In the genomic region with DNA sequence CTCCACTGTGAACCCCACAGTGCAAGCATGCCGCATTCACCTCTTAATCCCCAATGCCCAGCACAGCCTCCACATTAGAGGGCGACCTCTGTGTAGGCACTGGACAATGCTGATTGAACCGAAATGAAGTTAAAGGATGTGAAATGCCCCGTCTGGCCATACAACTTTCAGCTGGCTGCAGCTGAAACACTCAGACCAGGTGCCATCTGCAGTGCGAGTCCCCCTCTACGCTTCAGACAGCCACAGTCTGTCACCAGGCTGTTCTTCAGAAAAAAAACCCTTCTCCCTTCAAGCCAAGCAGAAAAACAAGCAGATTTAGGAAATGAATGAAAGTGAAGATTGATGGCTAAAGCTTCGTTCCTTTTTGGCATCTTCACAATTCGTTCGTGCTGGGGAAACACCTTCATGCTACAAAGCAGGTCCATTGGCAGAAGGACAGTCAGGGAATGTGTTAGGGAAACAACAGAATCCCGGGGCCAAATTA, we compare ENCODE assay signal across 16 cellular contexts. TPM values are rescaled to one million over a fixed set of nuclear protein-coding genes. Genes with fewer than 3 reads are reported as not detected.
DNase-seq lines count a peak whose midpoint lies in the region; ATAC-seq and TF ChIP-seq lines count a peak whose summit lies in the region.
"Had no signal": no experiment of that assay in that cellular context is flagged by ENCODE, and none has a peak within 500 bp of the region (broad histone marks: within the 10 kb centered on the region; RNA-seq: fewer than 3 reads in every experiment).

No MANE protein-coding gene starts in this region.

- H3K9me3 ChIP-seq in BLaER1 treated with 17β-estradiol and CSF1 and Interleukin-3, amounts not matched to agents 10 nM and 100 nM (replicated peaks in 1 of 11), result peaks cover 13 to 31% (median 17%) of the 10 kb centered on the region in 11 experiments
- H3K9me3 ChIP-seq in adipocyte (ENCODE audit: control insufficient read depth, low read length), result peaks cover 9% of the 10 kb centered on the region
- H3K9me3 ChIP-seq: BE2C had no signal

- DNase-seq in adipocyte (ENCODE audit: low read depth) (no peak), glutamatergic neuron (no peak), NCI-H748 (lab: John Stamatoyannopoulos, UW; ENCODE audit: unreplicated experiment) (no peak)
- no peak for DNase-seq in stimulated activated naive CD8-positive, alpha-beta T cell treated with anti-CD3 and anti-CD28 coated beads, Interleukin-15, amount 100 ng/mL, for 72 hours
- DNase-seq: BE2C; central memory CD4-positive, alpha-beta T cell; HCEC 1CT; NCI-H2081; PC-9; posterior cingulate gyrus had no signal

- TF ChIP-seq CTCF in glutamatergic neuron (IDR thresholded peaks at IDR 0.05; ENCODE audit: partially characterized antibody, unreplicated experiment), result no peak

- peaks cover 7 to 19% of the 10 kb centered on the region in 2 donors for H3K9me3 Mint-ChIP-seq in stimulated activated naive CD8-positive, alpha-beta T cell treated with anti-CD3 and anti-CD28 coated beads, Interleukin-15, amount 100 ng/mL, for 72 hours
- no peaks in the 10 kb centered on the region for H3K9me3 Mint-ChIP-seq in glutamatergic neuron (ENCODE audit: unreplicated experiment)

- no peak overlapping the region for H3K27ac Mint-ChIP-seq in stimulated activated naive CD8-positive, alpha-beta T cell treated with anti-CD3 and anti-CD28 coated beads, Interleukin-15, amount 100 ng/mL, for 72 hours
- no peak overlapping the region for H3K27ac Mint-ChIP-seq in glutamatergic neuron (ENCODE audit: unreplicated experiment)
- H3K27ac Mint-ChIP-seq: activated T-helper 1 cell treated with anti-CD3 and anti-CD28 coated beads, Interleukin-12 subunit alpha, Interleukin-12 subunit beta, Interleukin-2, Interleukin-4 antibody, amounts not matched to agents 30 ng/mL and 10 ng/mL and 1 ng/mL, durations not matched to agents 14 hours and 24 hours and 36 hours had no signal

- H3K27ac ChIP-seq in BLaER1 treated with 17β-estradiol and CSF1 and Interleukin-3, amounts not matched to agents 10 nM and 100 nM, result peak overlapping the region in 9 of 11 experiments; percentile 53 to 70 (median 56); a peak in 17 of 22 replicates
- H3K27ac ChIP-seq: PC-9, tibial nerve had no signal

- H3K36me3 Mint-ChIP-seq in glutamatergic neuron (ENCODE audit: unreplicated experiment), result peaks cover 9% of the 10 kb centered on the region

- peaks cover 45 to 75% (median 57%) of the 10 kb centered on the region in 10 experiments for H3K4me1 ChIP-seq in BLaER1 treated with 17β-estradiol and CSF1 and Interleukin-3, amounts not matched to agents 10 nM and 100 nM
- peaks cover 21% of the 10 kb centered on the region for H3K4me1 ChIP-seq in adipocyte (ENCODE audit: control insufficient read depth, insufficient read depth, low read length)
- H3K4me1 ChIP-seq: BE2C, tibial nerve had no signal

- H3K4me1 Mint-ChIP-seq in stimulated activated naive CD8-positive, alpha-beta T cell treated with anti-CD3 and anti-CD28 coated beads, Interleukin-15, amount 100 ng/mL, for 72 hours, result peaks cover 60% of the 10 kb centered on the region
- H3K4me1 Mint-ChIP-seq in glutamatergic neuron (ENCODE audit: low read depth, unreplicated experiment), result peaks cover 2% of the 10 kb centered on the region

- no peaks in the 10 kb centered on the region for H4K20me1 ChIP-seq in BLaER1 treated with 17β-estradiol and CSF1 and Interleukin-3, amounts not matched to agents 10 nM and 100 nM

- ATAC-seq in GM19043 (IDR thresholded peaks at IDR 0.05; ENCODE audit: low read depth, unreplicated experiment) (peak; percentile 49), HG02938 (IDR thresholded peaks at IDR 0.05; ENCODE audit: unreplicated experiment) (peak; percentile 36), HG03135 (IDR thresholded peaks at IDR 0.05; ENCODE audit: unreplicated experiment) (no peak)
- no peak for ATAC-seq in stimulated activated naive CD8-positive, alpha-beta T cell treated with anti-CD3 and anti-CD28 coated beads, Interleukin-15, amount 100 ng/mL, for 72 hours

- peak overlapping the region in 1 of 10 experiments; percentile 16; a peak in 1 of 20 replicates for H3K4me3 ChIP-seq in BLaER1 treated with 17β-estradiol and CSF1 and Interleukin-3, amounts not matched to agents 10 nM and 100 nM
- H3K4me3 ChIP-seq in adipocyte (ENCODE audit: low read length), result no peak overlapping the region
- H3K4me3 ChIP-seq: PC-9, tibial nerve had no signal

- H3K4me3 Mint-ChIP-seq in stimulated activated naive CD8-positive, alpha-beta T cell treated with anti-CD3 and anti-CD28 coated beads, Interleukin-15, amount 100 ng/mL, for 72 hours, result peak overlapping the region in 1 of 2 donors; percentile 27
- H3K4me3 Mint-ChIP-seq in glutamatergic neuron (ENCODE audit: unreplicated experiment), result no peak overlapping the region
- H3K4me3 Mint-ChIP-seq: activated T-helper 1 cell treated with anti-CD3 and anti-CD28 coated beads, Interleukin-12 subunit alpha, Interleukin-12 subunit beta, Interleukin-2, Interleukin-4 antibody, amounts not matched to agents 30 ng/mL and 10 ng/mL and 1 ng/mL, durations not matched to agents 14 hours and 24 hours and 36 hours had no signal

- no peaks in the 10 kb centered on the region for H3K27me3 Mint-ChIP-seq in stimulated activated naive CD8-positive, alpha-beta T cell treated with anti-CD3 and anti-CD28 coated beads, Interleukin-15, amount 100 ng/mL, for 72 hours
- H3K27me3 Mint-ChIP-seq in glutamatergic neuron (ENCODE audit: unreplicated experiment), result no peaks in the 10 kb centered on the region

- H3K4me2 ChIP-seq in BLaER1 treated with 17β-estradiol and CSF1 and Interleukin-3, amounts not matched to agents 10 nM and 100 nM, result peak overlapping the region; percentile 24 to 88 (median 58)
- H3K4me2 ChIP-seq: PC-9 had no signal

- peak overlapping the region in 4 of 11 experiments; percentile 2 to 46 (median 29); a peak in 4 of 22 replicates for H3K9ac ChIP-seq in BLaER1 treated with 17β-estradiol and CSF1 and Interleukin-3, amounts not matched to agents 10 nM and 100 nM
- peak overlapping the region; percentile 48 for H3K9ac ChIP-seq in adipocyte (ENCODE audit: low read length)

- H3K36me3 ChIP-seq in BLaER1 treated with 17β-estradiol and CSF1 and Interleukin-3, amounts not matched to agents 10 nM and 100 nM, result no peaks in the 10 kb centered on the region
- H3K36me3 ChIP-seq in adipocyte (ENCODE audit: control insufficient read depth, insufficient read depth, low read length, severe bottlenecking), result no peaks in the 10 kb centered on the region
- H3K36me3 ChIP-seq: BE2C, tibial nerve had no signal

- no peaks in the 10 kb centered on the region for H3K27me3 ChIP-seq in BLaER1 treated with 17β-estradiol and CSF1 and Interleukin-3, amounts not matched to agents 10 nM and 100 nM
- no peaks in the 10 kb centered on the region for H3K27me3 ChIP-seq in adipocyte (replicated peaks; ENCODE audit: control insufficient read depth, insufficient read depth, low read length)
- H3K27me3 ChIP-seq: BE2C, tibial nerve had no signal

RNA-seq across cellular contexts. Expression of gene TNFAIP3, which starts 44.7 kb away (rescaled TPM):
- 2.2 TPM for total RNA-seq in glutamatergic neuron (ENCODE audit: unreplicated experiment)

Comparison
In these comparisons a context has a peak if more than half of its experiments do, and no peak if none do; other contexts are left out.
1. ATAC-seq: peak in GM19043 (single experiment) and HG02938 (single experiment); none in HG03135 (single experiment) and stimulated activated naive CD8-positive, alpha-beta T cell treated with anti-CD3 and anti-CD28 coated beads, Interleukin-15, amount 100 ng/mL, for 72 hours (single experiment).